Comparison of ENCODE assay signal across 1 cellular context in genomic region chr2:163474319-163474744, GRCh38.
TF ChIP-seq lines count a peak whose summit lies in the region.

No MANE protein-coding gene starts in this region.

TF ChIP-seq in HepG2, 621 proteins besides CTCF, POLR2A, EP300 and RAD21 (continued from another document and continues in another):
- TF ChIP-seq ARID3A (IDR thresholded peaks at IDR 0.05; ENCODE audit: low read depth, low read length) (peak; percentile 90), ZNF331 (CRISPR knock-in tag; IDR thresholded peaks at IDR 0.05) (peak; percentile 16; the same call in 1 of the 2 replicates), NR3C1 (CRISPR knock-in tag; IDR thresholded peaks at IDR 0.05) (no peak), SRSF9 (IDR thresholded peaks at IDR 0.05; ENCODE audit: borderline replicate concordance, insufficient read depth, low read depth, low read length, poor library complexity, severe bottlenecking) (no peak), FOXA1 (IDR thresholded peaks at IDR 0.05) (peak; percentile 94), FOXA1 (CRISPR knock-in tag; IDR thresholded peaks at IDR 0.05) (peak; percentile 39; the same call in 1 of the 2 replicates), NKX3-1 (CRISPR knock-in tag; IDR thresholded peaks at IDR 0.05) (peak; percentile 55; the same call in 1 of the 2 replicates), HNF1A (IDR thresholded peaks at IDR 0.05; ENCODE audit: low read depth) (peak; percentile 66; the same call in 1 of the 2 replicates), HNF1A (CRISPR knock-in tag; IDR thresholded peaks at IDR 0.05; ENCODE audit: borderline replicate concordance) (no peak), KLF16 (CRISPR knock-in tag; IDR thresholded peaks at IDR 0.05) (peak in 1 of 2 experiments; percentile 95; a peak in 2 of 4 replicates), BCL6 (CRISPR knock-in tag; IDR thresholded peaks at IDR 0.05) (peak; percentile 87), TOE1 (CRISPR knock-in tag; IDR thresholded peaks at IDR 0.05) (peak; percentile 77; the same call in 1 of the 2 replicates), POLR2G (IDR thresholded peaks at IDR 0.05; ENCODE audit: low read depth, low read length) (no peak), CREB1 (IDR thresholded peaks at IDR 0.05) (no peak), CREB1 (CRISPR knock-in tag; IDR thresholded peaks at IDR 0.05) (peak; percentile 67), ZBTB21 (CRISPR knock-in tag; IDR thresholded peaks at IDR 0.05) (no peak), POGZ (CRISPR knock-in tag; IDR thresholded peaks at IDR 0.05) (peak; percentile 82), DMTF1 (CRISPR knock-in tag; IDR thresholded peaks at IDR 0.05) (no peak), ZSCAN22 (CRISPR knock-in tag; IDR thresholded peaks at IDR 0.05) (no peak), SCMH1 (CRISPR knock-in tag; IDR thresholded peaks at IDR 0.05; ENCODE audit: borderline replicate concordance) (no peak), ZNF264 (CRISPR knock-in tag; IDR thresholded peaks at IDR 0.05) (0 out of 2 replicates have a peak, but pooled peaks have one; percentile 42), ZNF782 (CRISPR knock-in tag; IDR thresholded peaks at IDR 0.05; ENCODE audit: borderline replicate concordance) (no peak), ZNF629 (CRISPR knock-in tag; conservative IDR thresholded peaks at IDR 0.05) (no peak), ZNF800 (CRISPR knock-in tag; IDR thresholded peaks at IDR 0.05) (no peak), HES4 (CRISPR knock-in tag; IDR thresholded peaks at IDR 0.05; ENCODE audit: borderline replicate concordance) (no peak), ISL2 (CRISPR knock-in tag; IDR thresholded peaks at IDR 0.05) (peak; percentile 97), TARDBP (CRISPR knock-in tag; IDR thresholded peaks at IDR 0.05) (0 out of 2 replicates have a peak, but pooled peaks have one; percentile 21), MBD4 (IDR thresholded peaks at IDR 0.05; ENCODE audit: borderline replicate concordance, low read length) (peak; percentile 97; the same call in 1 of the 2 replicates), NFYC (CRISPR knock-in tag; IDR thresholded peaks at IDR 0.05) (peak; percentile 56), KDM3A (CRISPR knock-in tag; IDR thresholded peaks at IDR 0.05; ENCODE audit: low read depth) (peak; percentile 44; the same call in 1 of the 2 replicates), ZBTB8A (CRISPR knock-in tag; IDR thresholded peaks at IDR 0.05; ENCODE audit: borderline replicate concordance, low read depth) (no peak), PBX3 (CRISPR knock-in tag; IDR thresholded peaks at IDR 0.05; ENCODE audit: borderline replicate concordance) (no peak), ZNF703 (CRISPR knock-in tag; IDR thresholded peaks at IDR 0.05; ENCODE audit: borderline replicate concordance) (peak; percentile 91), PHF21A (CRISPR knock-in tag; IDR thresholded peaks at IDR 0.05) (peak; percentile 20; the same call in 1 of the 2 replicates), CERS6 (CRISPR knock-in tag; IDR thresholded peaks at IDR 0.05) (no peak), ZNF577 (CRISPR knock-in tag; IDR thresholded peaks at IDR 0.05; ENCODE audit: borderline replicate concordance, low read depth) (no peak), ZNF234 (CRISPR knock-in tag; conservative IDR thresholded peaks at IDR 0.05) (no peak), KAT7 (CRISPR knock-in tag; IDR thresholded peaks at IDR 0.05; ENCODE audit: borderline replicate concordance) (no peak), ZNF761 (CRISPR knock-in tag; conservative IDR thresholded peaks at IDR 0.05) (no peak), PLSCR1 (CRISPR knock-in tag; IDR thresholded peaks at IDR 0.05; ENCODE audit: borderline replicate concordance) (no peak), NFYB (CRISPR knock-in tag; IDR thresholded peaks at IDR 0.05) (peak; percentile 13; the same call in 1 of the 2 replicates), HDAC1 (CRISPR knock-in tag; IDR thresholded peaks at IDR 0.05) (peak; percentile 78), RARA (CRISPR knock-in tag; IDR thresholded peaks at IDR 0.05) (peak; percentile 64), RXRB (CRISPR knock-in tag; IDR thresholded peaks at IDR 0.05; ENCODE audit: borderline replicate concordance) (peak; percentile 68; the same call in 1 of the 2 replicates), FOXO1 (CRISPR knock-in tag; IDR thresholded peaks at IDR 0.05) (peak; percentile 83; the same call in 1 of the 2 replicates), ZSCAN9 (CRISPR knock-in tag; IDR thresholded peaks at IDR 0.05; ENCODE audit: borderline replicate concordance) (0 out of 2 replicates have a peak, but pooled peaks have one; percentile 35), CEBPG (CRISPR knock-in tag; IDR thresholded peaks at IDR 0.05) (peak; percentile 20; the same call in 1 of the 2 replicates), HOXA7 (CRISPR knock-in tag; IDR thresholded peaks at IDR 0.05) (no peak), RERE (CRISPR knock-in tag; IDR thresholded peaks at IDR 0.05; ENCODE audit: low read depth) (peak; percentile 97)
